ENCODE assay signal across 9 cellular contexts in genomic region chr9:114282926-114283325, GRCh38. TPM values are rescaled to one million over a fixed set of nuclear protein-coding genes. Genes with fewer than 3 reads are reported as not detected.
DNase-seq lines count a peak whose midpoint lies in the region; ATAC-seq and TF ChIP-seq lines count a peak whose summit lies in the region.
"Had no signal": no experiment of that assay in that cellular context is flagged by ENCODE, and none has a peak within 500 bp of the region (broad histone marks: within the 10 kb centered on the region; RNA-seq: fewer than 3 reads in every experiment).

No MANE protein-coding gene starts in this region.

- H3K4me1 Mint-ChIP-seq in activated CD4-positive, alpha-beta memory T cell treated with anti-CD3 and anti-CD28 coated beads for 36 hours (ENCODE audit: low read depth): no peaks in the 10 kb centered on the region
- no peaks in the 10 kb centered on the region for H3K4me1 Mint-ChIP-seq in immature natural killer cell

- no peak overlapping the region for H3K27ac Mint-ChIP-seq in activated CD4-positive, alpha-beta memory T cell treated with anti-CD3 and anti-CD28 coated beads for 36 hours
- no peak overlapping the region for H3K27ac Mint-ChIP-seq in immature natural killer cell

- DNase-seq in AG08395 (ENCODE audit: low spot score) (peak; percentile 85), GM23248 (peak; percentile 83), immature natural killer cell (peak in 2 of 3 donors; percentile 7 to 15), GM10248 (ENCODE audit: extremely low spot score) (no peak), HAP-1 (ENCODE audit: low spot score in 2 of 2) (no peak), NCI-H2196 treated with DMSO at 0.1 percent for 48 hours (lab: John Stamatoyannopoulos, UW; ENCODE audit: unreplicated experiment) (no peak)
- peak; percentile 35 for DNase-seq in activated CD4-positive, alpha-beta memory T cell treated with anti-CD3 and anti-CD28 coated beads for 36 hours
- DNase-seq: stimulated activated CD4-positive, alpha-beta T cell treated with anti-CD3 and anti-CD28 coated beads, Interleukin-4, amount 100 ng/mL, for 1 hour had no signal

- POLR2A ChIA-PET in activated CD4-positive, alpha-beta memory T cell treated with anti-CD3 and anti-CD28 coated beads for 36 hours (lab: Charles Lee): no interaction called here
- POLR2A ChIA-PET in GM10248 (lab: Yijun Ruan, JAX): no interaction called here

- H3K4me3 ChIP-seq in GM23248: no peak overlapping the region
- H3K4me3 ChIP-seq in HAP-1: no peak overlapping the region

- H3K4me2 ChIP-seq in GM23248 (ENCODE audit: unreplicated experiment): no peak overlapping the region

- no peak for ATAC-seq in GM18505 (IDR thresholded peaks at IDR 0.05; ENCODE audit: unreplicated experiment)

- TF ChIP-seq POLR2A in GM18505 (IDR thresholded peaks at IDR 0.05; ENCODE audit: borderline replicate concordance, extremely low read depth, insufficient read depth, insufficient read length): no peak

- no peaks in the 10 kb centered on the region for H3K9me2 ChIP-seq in GM23248 (ENCODE audit: insufficient read depth)

- H3K27me3 Mint-ChIP-seq in activated CD4-positive, alpha-beta memory T cell treated with anti-CD3 and anti-CD28 coated beads for 36 hours: no peaks in the 10 kb centered on the region
- peaks cover 0 to 4% (median 2%) of the 10 kb centered on the region in 3 donors for H3K27me3 Mint-ChIP-seq in immature natural killer cell (ENCODE audit: low read depth in 3 of 3)

- intact Hi-C loops in activated CD4-positive, alpha-beta memory T cell treated with anti-CD3 and anti-CD28 coated beads for 36 hours (cut with micrococcal nuclease): no loop called here

- H2AFZ ChIP-seq in GM23248: no peak overlapping the region

- H3K36me3 Mint-ChIP-seq in activated CD4-positive, alpha-beta memory T cell treated with anti-CD3 and anti-CD28 coated beads for 36 hours: no peaks in the 10 kb centered on the region
- no peaks in the 10 kb centered on the region for H3K36me3 Mint-ChIP-seq in immature natural killer cell

- H3K9me3 Mint-ChIP-seq in activated CD4-positive, alpha-beta memory T cell treated with anti-CD3 and anti-CD28 coated beads for 36 hours: no peaks in the 10 kb centered on the region
- no peaks in the 10 kb centered on the region for H3K9me3 Mint-ChIP-seq in immature natural killer cell

- no peak for TF ChIP-seq CTCF in GM10248 (IDR thresholded peaks at IDR 0.05; ENCODE audit: control extremely low read depth, extremely low read depth, low read depth, missing control alignments)

- CTCF ChIA-PET in activated CD4-positive, alpha-beta memory T cell treated with anti-CD3 and anti-CD28 coated beads for 36 hours (lab: Charles Lee): interaction anchor here (1.0 kb wide), 1 partner anchor 8 kb away, joined by 4 read pairs; no protein-coding TSS in a partner anchor
- CTCF ChIA-PET in GM10248 (lab: Yijun Ruan, JAX): interaction anchor here (2.2 kb wide), 1 partner anchor 9 kb away, joined by 11 read pairs; no protein-coding TSS in a partner anchor

- in situ Hi-C loops in GM23248 (cut with MboI): loop anchor here (10.0 kb wide), 1 partner anchor 178 kb away; no protein-coding TSS in a partner anchor
- in situ Hi-C loops in HAP-1 (cut with MboI; ENCODE audit: low sequenced_read_pairs): loop anchor here (10.0 to 25.0 kb wide), 2 partner anchors 188 to 546 kb away; partner anchors contain the start of gene KIF12

- H4K20me1 ChIP-seq in GM23248 (ENCODE audit: insufficient read depth): no peaks in the 10 kb centered on the region

- 0 out of 2 replicates have a peak, but pooled peaks cover 6% of the 10 kb centered on the region for H3F3A ChIP-seq in GM23248 (ENCODE audit: insufficient read depth)

- H3K4me1 ChIP-seq in GM23248 (ENCODE audit: insufficient read depth) (peaks cover 15% of the 10 kb centered on the region), HAP-1 (no peaks in the 10 kb centered on the region)

- H3K4me3 Mint-ChIP-seq in activated CD4-positive, alpha-beta memory T cell treated with anti-CD3 and anti-CD28 coated beads for 36 hours: no peak overlapping the region
- no peak overlapping the region for H3K4me3 Mint-ChIP-seq in immature natural killer cell

- H3K79me2 ChIP-seq in GM23248 (ENCODE audit: insufficient read depth): no peaks in the 10 kb centered on the region

- H3K9me3 ChIP-seq in GM23248 (ENCODE audit: low read depth): no peaks in the 10 kb centered on the region
- no peaks in the 10 kb centered on the region for H3K9me3 ChIP-seq in HAP-1

- H3K27me3 ChIP-seq in GM23248 (replicated peaks; ENCODE audit: insufficient read depth): no peaks in the 10 kb centered on the region
- no peaks in the 10 kb centered on the region for H3K27me3 ChIP-seq in HAP-1 (ENCODE audit: low read depth)

- no peaks in the 10 kb centered on the region for H3K36me3 ChIP-seq in GM23248 (ENCODE audit: low read depth)
- H3K36me3 ChIP-seq in HAP-1 (replicated peaks): peaks cover 17% of the 10 kb centered on the region

- H3K9ac ChIP-seq in GM23248: no peak overlapping the region

- H3K27ac ChIP-seq in GM23248: peak overlapping the region; percentile 21; the same call in 1 of the 2 replicates

- 53 to 56% methylated on average over 5 of the region's 5 CpGs for WGBS in GM23248 (ENCODE audit: low coverage in 1 of 2, low lambda C conversion rate in 2 of 2, missing lambda C conversion rate in 2 of 2), 2 experiments

RNA-seq across cellular contexts. Expression of gene ORM1, which starts 40.0 kb away (rescaled TPM):
- total RNA-seq in GM23248 (2014; rRNA removed; shearing (Covaris generic)): not detected in 2 replicates
- polyA plus RNA-seq in GM23248 (2016; fragmentation: Nextera tagmentation; extraction: Ambion mirVana) (not detected in 2 replicates), immature natural killer cell (not detected)
- not detected for total RNA-seq in activated CD4-positive, alpha-beta memory T cell treated with anti-CD3 and anti-CD28 coated beads for 36 hours

RNA-seq across cellular contexts. Expression of gene ORM2, which starts 46.7 kb away (rescaled TPM):
- total RNA-seq in GM23248 (2014; rRNA removed; shearing (Covaris generic)): not detected in 2 replicates
- polyA plus RNA-seq in GM23248 (2016; fragmentation: Nextera tagmentation; extraction: Ambion mirVana) (not detected in 2 replicates), immature natural killer cell (not detected)
- not detected for total RNA-seq in activated CD4-positive, alpha-beta memory T cell treated with anti-CD3 and anti-CD28 coated beads for 36 hours

Comparison
In these comparisons a context has a peak if more than half of its experiments do, and no peak if none do; other contexts are left out.
1. DNase-seq: peak in AG08395 (single experiment), GM23248 (single experiment), activated CD4-positive, alpha-beta memory T cell treated with anti-CD3 and anti-CD28 coated beads for 36 hours (single experiment) and immature natural killer cell (2 of 3); none in GM10248 (single experiment), HAP-1 (0 of 2) and NCI-H2196 treated with DMSO at 0.1 percent for 48 hours (single experiment).